8 cellular contexts compared by ENCODE assay signal in genomic region chr20:35992713-35993335, GRCh38. TPM values are rescaled to one million over a fixed set of nuclear protein-coding genes. Genes with fewer than 3 reads are reported as not detected.
DNase-seq lines count a peak whose midpoint lies in the region; ATAC-seq and TF ChIP-seq lines count a peak whose summit lies in the region.

No MANE protein-coding gene starts in this region.

- H3K27ac ChIP-seq in heart left ventricle (no peak overlapping the region), psoas muscle (no peak overlapping the region)

- DNase-seq in GDM1 (lab: John Stamatoyannopoulos, UW) (peak; percentile 15), NB4 (ENCODE audit: low read depth) (peak; percentile 74), SKM-1 (lab: John Stamatoyannopoulos, UW; ENCODE audit: unreplicated experiment) (peak; percentile 66), adipocyte (ENCODE audit: low read depth) (peak; percentile 88), heart left ventricle (peak in 3 of 5 donors; percentile 32 to 46 (median 35)), psoas muscle (no peak)

- H3K9me3 ChIP-seq in adipocyte (ENCODE audit: control insufficient read depth, low read length) (no peaks in the 10 kb centered on the region), heart left ventricle (no peaks in the 10 kb centered on the region), psoas muscle (no peaks in the 10 kb centered on the region)

- TF ChIP-seq POLR2A in NB4 (IDR thresholded peaks at IDR 0.05; ENCODE audit: extremely low read depth, insufficient read length) = no peak
- no peak for TF ChIP-seq POLR2A in heart left ventricle (IDR thresholded peaks at IDR 0.05)

- TF ChIP-seq CTCF in NB4 (IDR thresholded peaks at IDR 0.05; ENCODE audit: low read depth, low read length) (peak; percentile 86), heart left ventricle (IDR thresholded peaks at IDR 0.05) (peak; percentile 75 to 90 (median 82)), psoas muscle (IDR thresholded peaks at IDR 0.05) (peak; percentile 84)

- H3K4me3 ChIP-seq in NB4 (ENCODE audit: low read depth, low read length) = no peak overlapping the region
- H3K4me3 ChIP-seq in adipocyte (ENCODE audit: low read length) = no peak overlapping the region
- no peak overlapping the region for H3K4me3 ChIP-seq in heart left ventricle
- no peak overlapping the region for H3K4me3 ChIP-seq in psoas muscle

- H3K4me1 ChIP-seq in adipocyte (ENCODE audit: control insufficient read depth, insufficient read depth, low read length) (peaks cover 6% of the 10 kb centered on the region), heart left ventricle (peaks cover 0 to 10% (median 0%) of the 10 kb centered on the region in 12 donors), psoas muscle (peaks cover 3% of the 10 kb centered on the region)

- WGBS in heart left ventricle, 4 donors = 1 to 3% (median 3%) methylated on average over 6 of the region's 6 CpGs
- 1 to 2% (median 2%) methylated on average over 6 of the region's 6 CpGs for WGBS in psoas muscle, 3 donors

- intact Hi-C loops in heart left ventricle (cut with DNase I) (loop anchor here in 7 of 10 donors (2.0 to 10.0 kb wide), 7 partner anchors 54 to 444 kb away; no protein-coding TSS in a partner anchor), psoas muscle (cut with DNase I) (loop anchor here in 1 of 2 donors (10.0 kb wide), 1 partner anchor 442 kb away; no protein-coding TSS in a partner anchor)

- peak in 3 of 4 donors; percentile 73 to 79 (median 77) for ATAC-seq in heart left ventricle
- ATAC-seq in psoas muscle = peak; percentile 80 to 90 (median 83)
- no peak for ATAC-seq in HG03442 (IDR thresholded peaks at IDR 0.05; ENCODE audit: unreplicated experiment)
- no peak for ATAC-seq in GM21381 (IDR thresholded peaks at IDR 0.05; ENCODE audit: unreplicated experiment)

- H3K36me3 ChIP-seq in adipocyte (ENCODE audit: control insufficient read depth, insufficient read depth, low read length, severe bottlenecking) (no peaks in the 10 kb centered on the region), heart left ventricle (no peaks in the 10 kb centered on the region), psoas muscle (ENCODE audit: insufficient read depth in 1 of 2, low read depth in 1 of 2) (no peaks in the 10 kb centered on the region)

- H3K27me3 ChIP-seq in adipocyte (replicated peaks; ENCODE audit: control insufficient read depth, insufficient read depth, low read length) (no peaks in the 10 kb centered on the region), heart left ventricle (no peaks in the 10 kb centered on the region), psoas muscle (ENCODE audit: insufficient read depth in 3 of 3, low read length in 2 of 3) (no peaks in the 10 kb centered on the region)

- no peak overlapping the region for H3K9ac ChIP-seq in adipocyte (ENCODE audit: low read length)

RNA-seq across cellular contexts. Expression of gene CNBD2, which starts 24.4 kb away (rescaled TPM):
- total RNA-seq in heart left ventricle (1 to 10 TPM in 8 of 9 donors, not detected in 1; 1.4 to 5.9 (median 3.6) TPM), psoas muscle (10 to 100 TPM in 2 of 4 donors, 1 to 10 TPM in 2; 7.9 to 17.8 (median 11.2) TPM)
- polyA plus RNA-seq in heart left ventricle (1 to 10 TPM; 3.0 to 7.7 TPM), psoas muscle (10 to 100 TPM; 13.4 to 21.4 (median 18.4) TPM)

RNA-seq across cellular contexts. Expression of gene SCAND1, which starts 38.5 kb away (rescaled TPM):
- total RNA-seq in heart left ventricle (100 to 1,000 TPM in 2 of 9 donors, 10 to 100 TPM in 7; 30.8 to 106 (median 50.5) TPM), psoas muscle (10 to 100 TPM; 37.4 to 70.2 (median 55.1) TPM)
- polyA plus RNA-seq in heart left ventricle (100 to 1,000 TPM in 1 of 2 donors, 10 to 100 TPM in 1; 88.5 to 133 TPM), psoas muscle (10 to 100 TPM; 78.6 to 90.7 (median 82.8) TPM)

Comparison
In these comparisons a context has a peak if more than half of its experiments do, and no peak if none do; other contexts are left out.
1. DNase-seq: peak in GDM1 (single experiment), NB4 (single experiment), SKM-1 (single experiment), adipocyte (single experiment) and heart left ventricle (3 of 5); none in psoas muscle (0 of 2).
2. ATAC-seq: peak in heart left ventricle (3 of 4) and psoas muscle (4 of 4); none in HG03442 (single experiment) and GM21381 (single experiment).
3. Peak in every context shown above with its lines, with median percentiles within 50 percentile points of each other: CTCF ChIP-seq.